Comparison of ENCODE assay signal across 8 cellular contexts in genomic region chr3:197949767-197950660, GRCh38. TPM values are rescaled to one million over a fixed set of nuclear protein-coding genes. Genes with fewer than 3 reads are reported as not detected.
DNase-seq lines count a peak whose midpoint lies in the region; ATAC-seq and TF ChIP-seq lines count a peak whose summit lies in the region.

Gene RPL35A (plus strand): TSS chr3:197950190. CDS start chr3:197950968, 778 bp downstream.

- no peak for TF ChIP-seq CTCF in DND-41 (IDR thresholded peaks at IDR 0.05; ENCODE audit: borderline replicate concordance, extremely low read depth, low read length, poor library complexity, severe bottlenecking)

- no peaks in the 10 kb centered on the region for H3K27me3 Mint-ChIP-seq in activated T-helper 1 cell treated with anti-CD3 and anti-CD28 coated beads, Interleukin-12 subunit alpha, Interleukin-12 subunit beta, Interleukin-2, Interleukin-4 antibody, amounts not matched to agents 30 ng/mL and 10 ng/mL and 1 ng/mL, durations not matched to agents 14 hours and 24 hours and 36 hours (ENCODE audit: insufficient read depth)
- no peaks in the 10 kb centered on the region for H3K27me3 Mint-ChIP-seq in naive B cell
- H3K27me3 Mint-ChIP-seq in stimulated activated memory B cell treated with anti-CD40 and anti-IgM and Interleukin-4, amounts not matched to agents 10 μg/mL and 1 μg/mL and 100 μg/mL, for 72 hours, result no peaks in the 10 kb centered on the region

- H4K20me1 ChIP-seq in DND-41 (ENCODE audit: insufficient read depth, low read length), result peaks cover 36% of the 10 kb centered on the region
- peaks cover 6% of the 10 kb centered on the region; the same call in 1 of the 2 replicates for H4K20me1 ChIP-seq in GM23248 (ENCODE audit: insufficient read depth)

- peak within 1 kb of the TSS; percentile 93 for H3K27ac ChIP-seq in DND-41 (ENCODE audit: low read length)
- peak within 1 kb of the TSS; percentile 95 for H3K27ac ChIP-seq in GM23248

- H3K36me3 ChIP-seq in DND-41 (ENCODE audit: insufficient read depth, low read length) (peaks cover 49% of the 10 kb centered on the region), GM23248 (ENCODE audit: low read depth) (peaks cover 40% of the 10 kb centered on the region)

- H3K27me3 ChIP-seq in DND-41 (ENCODE audit: insufficient read depth, low read length, poor library complexity) (no peaks in the 10 kb centered on the region), GM23248 (replicated peaks; ENCODE audit: insufficient read depth) (no peaks in the 10 kb centered on the region)

- peaks cover 51% of the 10 kb centered on the region for H3F3A ChIP-seq in GM23248 (ENCODE audit: insufficient read depth)

- peak within 1 kb of the TSS; percentile 99 for H3K4me3 Mint-ChIP-seq in activated T-helper 1 cell treated with anti-CD3 and anti-CD28 coated beads, Interleukin-12 subunit alpha, Interleukin-12 subunit beta, Interleukin-2, Interleukin-4 antibody, amounts not matched to agents 30 ng/mL and 10 ng/mL and 1 ng/mL, durations not matched to agents 14 hours and 24 hours and 36 hours
- H3K4me3 Mint-ChIP-seq in naive B cell, result peak within 1 kb of the TSS; percentile 93 to 99 (median 98)
- peak within 1 kb of the TSS; percentile 100 for H3K4me3 Mint-ChIP-seq in stimulated activated memory B cell treated with anti-CD40 and anti-IgM and Interleukin-4, amounts not matched to agents 10 μg/mL and 1 μg/mL and 100 μg/mL, for 72 hours

- in situ Hi-C loops in GM23248 (cut with MboI), result no loop called here

- H3K36me3 Mint-ChIP-seq in activated T-helper 1 cell treated with anti-CD3 and anti-CD28 coated beads, Interleukin-12 subunit alpha, Interleukin-12 subunit beta, Interleukin-2, Interleukin-4 antibody, amounts not matched to agents 30 ng/mL and 10 ng/mL and 1 ng/mL, durations not matched to agents 14 hours and 24 hours and 36 hours (ENCODE audit: low read depth), result peaks cover 39% of the 10 kb centered on the region
- H3K36me3 Mint-ChIP-seq in naive B cell, result peaks cover 10 to 14% of the 10 kb centered on the region in 2 donors
- H3K36me3 Mint-ChIP-seq in stimulated activated memory B cell treated with anti-CD40 and anti-IgM and Interleukin-4, amounts not matched to agents 10 μg/mL and 1 μg/mL and 100 μg/mL, for 72 hours, result peaks cover 45% of the 10 kb centered on the region

- H3K9me2 ChIP-seq in GM23248 (ENCODE audit: insufficient read depth), result no peaks in the 10 kb centered on the region

- H3K4me3 ChIP-seq in DND-41 (ENCODE audit: low read depth in 1 of 2, low read length in 2 of 2) (peak within 1 kb of the TSS; percentile 91), GM23248 (peak within 1 kb of the TSS; percentile 100)

- WGBS in GM23248 (ENCODE audit: low coverage in 1 of 2, low lambda C conversion rate in 2 of 2, missing lambda C conversion rate in 2 of 2), 2 experiments, result 0 to 1% methylated on average over 37 of the region's 37 CpGs

- DNase-seq in DND-41, result peak; percentile 87
- peak; percentile 99 for DNase-seq in GM23248
- peak; percentile 94 to 97 for DNase-seq in Kasumi-1 (lab: John Stamatoyannopoulos, UW)
- peak; percentile 94 for DNase-seq in RPMI7951 (ENCODE audit: low read depth)
- peak; percentile 79 for DNase-seq in activated T-helper 1 cell treated with anti-CD3 and anti-CD28 coated beads, Interleukin-12 subunit alpha, Interleukin-12 subunit beta, Interleukin-2, Interleukin-4 antibody, amounts not matched to agents 30 ng/mL and 10 ng/mL and 1 ng/mL, durations not matched to agents 14 hours and 24 hours and 36 hours (ENCODE audit: low spot score)
- peak; percentile 94 for DNase-seq in fibroblast of gingiva (ENCODE audit: low read depth)
- peak; percentile 91 for DNase-seq in naive B cell

- H3K27ac Mint-ChIP-seq in activated T-helper 1 cell treated with anti-CD3 and anti-CD28 coated beads, Interleukin-12 subunit alpha, Interleukin-12 subunit beta, Interleukin-2, Interleukin-4 antibody, amounts not matched to agents 30 ng/mL and 10 ng/mL and 1 ng/mL, durations not matched to agents 14 hours and 24 hours and 36 hours, result peak within 1 kb of the TSS; percentile 97
- H3K27ac Mint-ChIP-seq in naive B cell, result peak within 1 kb of the TSS; percentile 99 to 100 (median 99)
- peak within 1 kb of the TSS; percentile 99 for H3K27ac Mint-ChIP-seq in stimulated activated memory B cell treated with anti-CD40 and anti-IgM and Interleukin-4, amounts not matched to agents 10 μg/mL and 1 μg/mL and 100 μg/mL, for 72 hours

- peak within 1 kb of the TSS; percentile 80 for H3K9ac ChIP-seq in DND-41 (ENCODE audit: low read depth, low read length)
- peak within 1 kb of the TSS; percentile 100 for H3K9ac ChIP-seq in GM23248

- intact Hi-C loops in activated T-helper 1 cell treated with anti-CD3 and anti-CD28 coated beads, Interleukin-12 subunit alpha, Interleukin-12 subunit beta, Interleukin-2, Interleukin-4 antibody, amounts not matched to agents 30 ng/mL and 10 ng/mL and 1 ng/mL, durations not matched to agents 14 hours and 24 hours and 36 hours (cut with micrococcal nuclease), result loop anchor here (1.0 to 5.0 kb wide), 8 partner anchors 10 to 323 kb away; partner anchors contain the start of genes LMLN, LRCH3 and RUBCN

- H3K9me3 ChIP-seq in DND-41 (ENCODE audit: insufficient read depth, low read length, severe bottlenecking) (no peaks in the 10 kb centered on the region), GM23248 (ENCODE audit: low read depth) (no peaks in the 10 kb centered on the region)

- H3K9me3 Mint-ChIP-seq in activated T-helper 1 cell treated with anti-CD3 and anti-CD28 coated beads, Interleukin-12 subunit alpha, Interleukin-12 subunit beta, Interleukin-2, Interleukin-4 antibody, amounts not matched to agents 30 ng/mL and 10 ng/mL and 1 ng/mL, durations not matched to agents 14 hours and 24 hours and 36 hours, result no peaks in the 10 kb centered on the region
- no peaks in the 10 kb centered on the region for H3K9me3 Mint-ChIP-seq in naive B cell
- H3K9me3 Mint-ChIP-seq in stimulated activated memory B cell treated with anti-CD40 and anti-IgM and Interleukin-4, amounts not matched to agents 10 μg/mL and 1 μg/mL and 100 μg/mL, for 72 hours, result no peaks in the 10 kb centered on the region

- H3K4me1 ChIP-seq in DND-41 (ENCODE audit: insufficient read depth, low read length) (peaks cover 47% of the 10 kb centered on the region), GM23248 (ENCODE audit: insufficient read depth) (peaks cover 35% of the 10 kb centered on the region)

- ATAC-seq in DND-41 (ENCODE audit: insufficient read depth, low read depth) (peak; percentile 90), naive B cell (ENCODE audit: low read depth in 2 of 2) (peak; percentile 90 to 91)
- peak; percentile 92 for ATAC-seq in stimulated activated memory B cell treated with anti-CD40 and anti-IgM and Interleukin-4, amounts not matched to agents 10 μg/mL and 1 μg/mL and 100 μg/mL, for 72 hours

- H3K4me2 ChIP-seq in DND-41 (ENCODE audit: insufficient read depth, low read length), result peak within 1 kb of the TSS; percentile 82
- peak within 1 kb of the TSS; percentile 94 for H3K4me2 ChIP-seq in GM23248 (ENCODE audit: unreplicated experiment)

- H3K79me2 ChIP-seq in DND-41 (ENCODE audit: insufficient read depth, low read length) (peaks cover 41% of the 10 kb centered on the region), GM23248 (ENCODE audit: insufficient read depth) (peaks cover 50% of the 10 kb centered on the region)

- peaks cover 48% of the 10 kb centered on the region for H3K4me1 Mint-ChIP-seq in activated T-helper 1 cell treated with anti-CD3 and anti-CD28 coated beads, Interleukin-12 subunit alpha, Interleukin-12 subunit beta, Interleukin-2, Interleukin-4 antibody, amounts not matched to agents 30 ng/mL and 10 ng/mL and 1 ng/mL, durations not matched to agents 14 hours and 24 hours and 36 hours (ENCODE audit: low read depth)
- H3K4me1 Mint-ChIP-seq in naive B cell, result peaks cover 28 to 45% (median 38%) of the 10 kb centered on the region in 3 donors
- peaks cover 56% of the 10 kb centered on the region for H3K4me1 Mint-ChIP-seq in stimulated activated memory B cell treated with anti-CD40 and anti-IgM and Interleukin-4, amounts not matched to agents 10 μg/mL and 1 μg/mL and 100 μg/mL, for 72 hours

- H2AFZ ChIP-seq in DND-41 (ENCODE audit: low read depth, low read length), result peak within 1 kb of the TSS; percentile 87
- peak within 1 kb of the TSS; percentile 88 for H2AFZ ChIP-seq in GM23248

RNA-seq across cellular contexts. Expression of gene RPL35A, which starts in this region (rescaled TPM):
- 405 and 468 TPM in 2 replicates for total RNA-seq in GM23248 (2014; rRNA removed; shearing (Covaris generic))
- polyA plus RNA-seq in GM23248 (2016; fragmentation: Nextera tagmentation; extraction: Ambion mirVana) (765 and 803 TPM in 2 replicates), naive B cell (ENCODE audit: low read depth in 6 of 6) (1,000 to 10,000 TPM in 5 of 6 donors, 100 to 1,000 TPM in 1; 928 to 1,990 (median 1,827) TPM)
- 910 and 934 TPM in 2 replicates for total RNA-seq in RPMI7951 (2014; rRNA removed; shearing (Covaris generic))
- 1,253 and 1,262 TPM in 2 replicates for total RNA-seq in activated T-helper 1 cell treated with anti-CD3 and anti-CD28 coated beads, Interleukin-12 subunit alpha, Interleukin-12 subunit beta, Interleukin-2, Interleukin-4 antibody, amounts not matched to agents 30 ng/mL and 10 ng/mL and 1 ng/mL, durations not matched to agents 14 hours and 24 hours and 36 hours

Comparison
In these comparisons a context has a peak if more than half of its experiments do, and no peak if none do; other contexts are left out.
1. Peak in every context shown above with its lines: DNase-seq, ATAC-seq, H3K4me3 ChIP-seq and H3K27ac ChIP-seq.